ENCODE assay signal across 1 cellular context in genomic region chr20:62303327-62304226, GRCh38.
TF ChIP-seq lines count a peak whose summit lies in the region.

No MANE protein-coding gene starts in this region.

TF ChIP-seq in HepG2, 621 proteins besides CTCF, POLR2A, EP300 and RAD21 (continued from another document and continues in another):
- TF ChIP-seq, protein P1, sequence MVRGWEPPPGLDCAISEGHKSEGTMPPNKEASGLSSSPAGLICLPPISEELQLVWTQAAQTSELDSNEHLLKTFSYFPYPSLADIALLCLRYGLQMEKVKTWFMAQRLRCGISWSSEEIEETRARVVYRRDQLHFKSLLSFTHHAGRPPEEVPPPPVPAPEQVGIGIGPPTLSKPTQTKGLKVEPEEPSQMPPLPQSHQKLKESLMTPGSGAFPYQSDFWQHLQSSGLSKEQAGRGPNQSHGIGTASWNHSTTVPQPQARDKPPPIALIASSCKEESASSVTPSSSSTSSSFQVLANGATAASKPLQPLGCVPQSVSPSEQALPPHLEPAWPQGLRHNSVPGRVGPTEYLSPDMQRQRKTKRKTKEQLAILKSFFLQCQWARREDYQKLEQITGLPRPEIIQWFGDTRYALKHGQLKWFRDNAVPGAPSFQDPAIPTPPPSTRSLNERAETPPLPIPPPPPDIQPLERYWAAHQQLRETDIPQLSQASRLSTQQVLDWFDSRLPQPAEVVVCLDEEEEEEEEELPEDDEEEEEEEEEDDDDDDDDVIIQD (CRISPR knock-in tag; IDR thresholded peaks at IDR 0.05; ENCODE audit: low read depth) = 0 out of 2 replicates have a peak, but pooled peaks have one; percentile 37
- TF ChIP-seq ZFX (CRISPR knock-in tag; IDR thresholded peaks at IDR 0.05; ENCODE audit: low read depth) (peak; percentile 33; the same call in 1 of the 2 replicates), ZNF331 (CRISPR knock-in tag; IDR thresholded peaks at IDR 0.05) (0 out of 2 replicates have a peak, but pooled peaks have one; percentile 2), NR2F1 (CRISPR knock-in tag; IDR thresholded peaks at IDR 0.05) (peak in 1 of 2 experiments; percentile 7; a peak in 1 of 4 replicates), REPIN1 (CRISPR knock-in tag; IDR thresholded peaks at IDR 0.05; ENCODE audit: borderline replicate concordance, low read depth) (0 out of 2 replicates have a peak, but pooled peaks have one; percentile 8), ZNF230 (CRISPR knock-in tag; IDR thresholded peaks at IDR 0.05) (0 out of 2 replicates have a peak, but pooled peaks have one; percentile 43), CCDC6 (CRISPR knock-in tag; IDR thresholded peaks at IDR 0.05) (peak; percentile 65; the same call in 1 of the 2 replicates), ZNF549 (CRISPR knock-in tag; IDR thresholded peaks at IDR 0.05) (no peak), MTERF4 (CRISPR knock-in tag; IDR thresholded peaks at IDR 0.05) (peak; percentile 43; the same call in 1 of the 2 replicates), SIX1 (CRISPR knock-in tag; IDR thresholded peaks at IDR 0.05; ENCODE audit: borderline replicate concordance) (0 out of 2 replicates have a peak, but pooled peaks have one; percentile 29), ELF3 (CRISPR knock-in tag; IDR thresholded peaks at IDR 0.05) (no peak; the same call in 1 of the 2 replicates), ZHX2 (IDR thresholded peaks at IDR 0.05; ENCODE audit: low read depth) (no peak), ZHX2 (CRISPR knock-in tag; IDR thresholded peaks at IDR 0.05; ENCODE audit: borderline replicate concordance) (0 out of 2 replicates have a peak, but pooled peaks have one; percentile 59), ZFP90 (CRISPR knock-in tag; IDR thresholded peaks at IDR 0.05; ENCODE audit: borderline replicate concordance) (no peak), ZBTB7A (CRISPR knock-in tag; IDR thresholded peaks at IDR 0.05) (no peak), THAP7 (CRISPR knock-in tag; IDR thresholded peaks at IDR 0.05) (peak; percentile 78; the same call in 1 of the 2 replicates), ZNF180 (CRISPR knock-in tag; IDR thresholded peaks at IDR 0.05; ENCODE audit: borderline replicate concordance, low read depth) (peak; percentile 62; the same call in 1 of the 2 replicates), FOXA3 (CRISPR knock-in tag; IDR thresholded peaks at IDR 0.05) (peak; percentile 24; the same call in 1 of the 2 replicates), ZKSCAN1 (IDR thresholded peaks at IDR 0.05; ENCODE audit: low read length) (no peak), PHB2 (IDR thresholded peaks at IDR 0.05; ENCODE audit: partially characterized antibody) (no peak), YY1 (IDR thresholded peaks at IDR 0.05; ENCODE audit: insufficient read depth, insufficient replicate concordance, low read depth, low read length) (no peak), KLF13 (CRISPR knock-in tag; IDR thresholded peaks at IDR 0.05) (peak; percentile 73; the same call in 1 of the 2 replicates), ZNF713 (CRISPR knock-in tag; IDR thresholded peaks at IDR 0.05) (peak; percentile 70; the same call in 1 of the 2 replicates), ZNF354B (CRISPR knock-in tag; IDR thresholded peaks at IDR 0.05) (no peak), ATM (IDR thresholded peaks at IDR 0.05; ENCODE audit: borderline replicate concordance) (no peak), KLF16 (CRISPR knock-in tag; IDR thresholded peaks at IDR 0.05) (peak in 1 of 2 experiments; percentile 47; a peak in 1 of 4 replicates), SIN3A (IDR thresholded peaks at IDR 0.05; ENCODE audit: borderline replicate concordance, low read depth, low read length) (peak; percentile 95), MYC (CRISPR knock-in tag; IDR thresholded peaks at IDR 0.05; ENCODE audit: borderline replicate concordance) (0 out of 2 replicates have a peak, but pooled peaks have one; percentile 4), POLR2AphosphoS5 (IDR thresholded peaks at IDR 0.05; ENCODE audit: low read depth, low read length) (peak; percentile 32; the same call in 1 of the 2 replicates), ZNF530 (CRISPR knock-in tag; IDR thresholded peaks at IDR 0.05; ENCODE audit: low read depth) (0 out of 2 replicates have a peak, but pooled peaks have one; percentile 72), KDM5B (CRISPR knock-in tag; IDR thresholded peaks at IDR 0.05; ENCODE audit: borderline replicate concordance) (peak; percentile 33; the same call in 1 of the 2 replicates), CC2D1A (CRISPR knock-in tag; IDR thresholded peaks at IDR 0.05) (no peak), E2F5 (CRISPR knock-in tag; conservative IDR thresholded peaks at IDR 0.05) (0 out of 2 replicates have a peak, but pooled peaks have one; percentile 20), PHF5A (CRISPR knock-in tag; IDR thresholded peaks at IDR 0.05; ENCODE audit: low read depth, unreplicated experiment) (no peak), STAT5B (CRISPR knock-in tag; IDR thresholded peaks at IDR 0.05) (no peak)
- TF ChIP-seq, protein P2, sequence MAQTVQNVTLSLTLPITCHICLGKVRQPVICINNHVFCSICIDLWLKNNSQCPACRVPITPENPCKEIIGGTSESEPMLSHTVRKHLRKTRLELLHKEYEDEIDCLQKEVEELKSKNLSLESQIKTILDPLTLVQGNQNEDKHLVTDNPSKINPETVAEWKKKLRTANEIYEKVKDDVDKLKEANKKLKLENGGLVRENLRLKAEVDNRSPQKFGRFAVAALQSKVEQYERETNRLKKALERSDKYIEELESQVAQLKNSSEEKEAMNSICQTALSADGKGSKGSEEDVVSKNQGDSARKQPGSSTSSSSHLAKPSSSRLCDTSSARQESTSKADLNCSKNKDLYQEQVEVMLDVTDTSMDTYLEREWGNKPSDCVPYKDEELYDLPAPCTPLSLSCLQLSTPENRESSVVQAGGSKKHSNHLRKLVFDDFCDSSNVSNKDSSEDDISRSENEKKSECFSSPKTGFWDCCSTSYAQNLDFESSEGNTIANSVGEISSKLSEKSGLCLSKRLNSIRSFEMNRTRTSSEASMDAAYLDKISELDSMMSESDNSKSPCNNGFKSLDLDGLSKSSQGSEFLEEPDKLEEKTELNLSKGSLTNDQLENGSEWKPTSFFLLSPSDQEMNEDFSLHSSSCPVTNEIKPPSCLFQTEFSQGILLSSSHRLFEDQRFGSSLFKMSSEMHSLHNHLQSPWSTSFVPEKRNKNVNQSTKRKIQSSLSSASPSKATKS (CRISPR knock-in tag; IDR thresholded peaks at IDR 0.05) = no peak; the same call in 1 of the 2 replicates
- TF ChIP-seq, protein P3, sequence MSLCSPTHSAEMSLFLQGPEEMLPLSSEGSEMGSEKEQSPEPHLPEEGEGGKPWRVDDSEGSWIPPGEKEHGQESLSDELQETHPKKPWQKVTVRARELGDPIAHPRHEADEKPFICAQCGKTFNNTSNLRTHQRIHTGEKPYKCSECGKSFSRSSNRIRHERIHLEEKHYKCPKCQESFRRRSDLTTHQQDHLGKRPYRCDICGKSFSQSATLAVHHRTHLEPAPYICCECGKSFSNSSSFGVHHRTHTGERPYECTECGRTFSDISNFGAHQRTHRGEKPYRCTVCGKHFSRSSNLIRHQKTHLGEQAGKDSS (CRISPR knock-in tag; IDR thresholded peaks at IDR 0.05; ENCODE audit: borderline replicate concordance, low read depth) = 0 out of 2 replicates have a peak, but pooled peaks have one; percentile 30
- TF ChIP-seq, protein P4, sequence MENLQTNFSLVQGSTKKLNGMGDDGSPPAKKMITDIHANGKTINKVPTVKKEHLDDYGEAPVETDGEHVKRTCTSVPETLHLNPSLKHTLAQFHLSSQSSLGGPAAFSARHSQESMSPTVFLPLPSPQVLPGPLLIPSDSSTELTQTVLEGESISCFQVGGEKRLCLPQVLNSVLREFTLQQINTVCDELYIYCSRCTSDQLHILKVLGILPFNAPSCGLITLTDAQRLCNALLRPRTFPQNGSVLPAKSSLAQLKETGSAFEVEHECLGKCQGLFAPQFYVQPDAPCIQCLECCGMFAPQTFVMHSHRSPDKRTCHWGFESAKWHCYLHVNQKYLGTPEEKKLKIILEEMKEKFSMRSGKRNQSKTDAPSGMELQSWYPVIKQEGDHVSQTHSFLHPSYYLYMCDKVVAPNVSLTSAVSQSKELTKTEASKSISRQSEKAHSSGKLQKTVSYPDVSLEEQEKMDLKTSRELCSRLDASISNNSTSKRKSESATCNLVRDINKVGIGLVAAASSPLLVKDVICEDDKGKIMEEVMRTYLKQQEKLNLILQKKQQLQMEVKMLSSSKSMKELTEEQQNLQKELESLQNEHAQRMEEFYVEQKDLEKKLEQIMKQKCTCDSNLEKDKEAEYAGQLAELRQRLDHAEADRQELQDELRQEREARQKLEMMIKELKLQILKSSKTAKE (CRISPR knock-in tag; IDR thresholded peaks at IDR 0.05; ENCODE audit: borderline replicate concordance) = no peak
- TF ChIP-seq, protein P5, sequence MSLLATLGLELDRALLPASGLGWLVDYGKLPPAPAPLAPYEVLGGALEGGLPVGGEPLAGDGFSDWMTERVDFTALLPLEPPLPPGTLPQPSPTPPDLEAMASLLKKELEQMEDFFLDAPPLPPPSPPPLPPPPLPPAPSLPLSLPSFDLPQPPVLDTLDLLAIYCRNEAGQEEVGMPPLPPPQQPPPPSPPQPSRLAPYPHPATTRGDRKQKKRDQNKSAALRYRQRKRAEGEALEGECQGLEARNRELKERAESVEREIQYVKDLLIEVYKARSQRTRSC (CRISPR knock-in tag; IDR thresholded peaks at IDR 0.05; ENCODE audit: low read depth) = no peak
- TF ChIP-seq, protein P6, sequence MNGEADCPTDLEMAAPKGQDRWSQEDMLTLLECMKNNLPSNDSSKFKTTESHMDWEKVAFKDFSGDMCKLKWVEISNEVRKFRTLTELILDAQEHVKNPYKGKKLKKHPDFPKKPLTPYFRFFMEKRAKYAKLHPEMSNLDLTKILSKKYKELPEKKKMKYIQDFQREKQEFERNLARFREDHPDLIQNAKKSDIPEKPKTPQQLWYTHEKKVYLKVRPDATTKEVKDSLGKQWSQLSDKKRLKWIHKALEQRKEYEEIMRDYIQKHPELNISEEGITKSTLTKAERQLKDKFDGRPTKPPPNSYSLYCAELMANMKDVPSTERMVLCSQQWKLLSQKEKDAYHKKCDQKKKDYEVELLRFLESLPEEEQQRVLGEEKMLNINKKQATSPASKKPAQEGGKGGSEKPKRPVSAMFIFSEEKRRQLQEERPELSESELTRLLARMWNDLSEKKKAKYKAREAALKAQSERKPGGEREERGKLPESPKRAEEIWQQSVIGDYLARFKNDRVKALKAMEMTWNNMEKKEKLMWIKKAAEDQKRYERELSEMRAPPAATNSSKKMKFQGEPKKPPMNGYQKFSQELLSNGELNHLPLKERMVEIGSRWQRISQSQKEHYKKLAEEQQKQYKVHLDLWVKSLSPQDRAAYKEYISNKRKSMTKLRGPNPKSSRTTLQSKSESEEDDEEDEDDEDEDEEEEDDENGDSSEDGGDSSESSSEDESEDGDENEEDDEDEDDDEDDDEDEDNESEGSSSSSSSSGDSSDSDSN (CRISPR knock-in tag; IDR thresholded peaks at IDR 0.05) = peak; percentile 75
